In the genomic region with DNA sequence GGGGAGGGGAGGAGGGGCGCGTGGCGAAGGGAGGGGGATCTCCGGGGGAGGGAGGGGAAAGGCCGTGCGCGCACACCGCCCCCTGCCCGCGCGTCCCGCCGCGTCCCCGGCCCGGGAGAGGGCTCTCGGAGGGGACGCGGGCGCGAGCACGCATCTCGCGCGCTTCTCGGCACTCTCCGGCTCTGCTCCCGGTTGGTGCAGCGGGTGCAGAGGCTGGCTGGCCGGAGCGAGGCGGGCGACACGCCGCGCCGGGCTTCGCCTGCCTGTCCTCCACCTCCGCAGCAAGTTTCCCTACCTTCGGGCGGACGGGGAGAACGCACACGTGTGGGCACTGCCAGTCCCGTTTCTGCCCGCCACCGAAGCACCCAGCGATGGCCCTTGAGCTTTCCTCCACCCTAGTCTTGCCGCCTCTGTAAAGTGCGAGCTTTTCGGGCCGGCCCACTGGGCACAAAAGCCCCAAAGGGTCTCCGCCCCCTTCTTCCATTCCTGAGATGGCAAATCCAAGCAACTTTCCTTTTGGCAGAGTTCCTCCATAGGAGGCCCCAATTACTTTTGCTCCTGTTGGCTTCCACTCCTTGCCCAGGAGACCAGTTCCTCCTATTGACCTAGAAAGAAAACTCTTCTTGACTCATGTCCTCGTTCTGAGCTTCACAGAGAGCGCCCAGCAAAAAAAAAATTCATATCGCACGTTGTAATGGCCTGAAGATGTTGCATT, we compare ENCODE assay signal across 8 cellular contexts. TPM values are rescaled to one million over a fixed set of nuclear protein-coding genes. Genes with fewer than 3 reads are reported as not detected.
A peak's percentile ranks its signal among the peaks of the same experiment; 100 is the strongest.
DNase-seq lines count a peak whose midpoint lies in the region; ATAC-seq and TF ChIP-seq lines count a peak whose summit lies in the region.

No MANE protein-coding gene starts in this region.

- WGBS in right cardiac atrium: under 1% methylated on average over 56 of the region's 57 CpGs

- ATAC-seq in right cardiac atrium: peak; percentile 87 to 88

- intact Hi-C loops in right cardiac atrium (cut with DNase I): no loop called here

- peak overlapping the region; percentile 88 for H3K27ac ChIP-seq in right cardiac atrium (ENCODE audit: low read length)

- peaks cover 11% of the 10 kb centered on the region for H3K4me1 ChIP-seq in right cardiac atrium (ENCODE audit: control insufficient read depth, insufficient read depth, low read length)

- no peaks in the 10 kb centered on the region for H3K27me3 ChIP-seq in GM06990 (replicated peaks; ENCODE audit: control insufficient read depth, insufficient read depth, low read length)
- H3K27me3 ChIP-seq in H7 (ENCODE audit: control insufficient read depth, insufficient read depth, low read length): peaks cover 19% of the 10 kb centered on the region
- H3K27me3 ChIP-seq in right cardiac atrium (ENCODE audit: control insufficient read depth, insufficient read depth): no peaks in the 10 kb centered on the region

- no peaks in the 10 kb centered on the region for H3K9me3 ChIP-seq in right cardiac atrium (ENCODE audit: control insufficient read depth, low read length)

- no peak for TF ChIP-seq CTCF in GM06990 (IDR thresholded peaks at IDR 0.05; ENCODE audit: insufficient read depth, low read length, poor library complexity, severe bottlenecking)

- H3K4me3 ChIP-seq in GM06990 (replicated peaks; ENCODE audit: low read depth, low read length) (peak overlapping the region; percentile 79), H7 (ENCODE audit: insufficient read depth, low read depth, low read length) (peak overlapping the region; percentile 83), right cardiac atrium (ENCODE audit: low read length) (peak overlapping the region; percentile 70)

- H3K36me3 ChIP-seq in GM06990 (ENCODE audit: control insufficient read depth, insufficient read depth, low read length) (peaks cover 9% of the 10 kb centered on the region), H7 (replicated peaks; ENCODE audit: control insufficient read depth, insufficient read depth, low read length) (peaks cover 10% of the 10 kb centered on the region)

- DNase-seq in GM06990 (ENCODE audit: extremely low read depth, insufficient read length): peak; percentile 90
- peak; percentile 98 for DNase-seq in H7
- peak; percentile 78 for DNase-seq in LoVo (ENCODE audit: low spot score)
- peak; percentile 41 for DNase-seq in SKM-1 treated with dmso at 0.1 percent for 144 hours (lab: John Stamatoyannopoulos, UW; ENCODE audit: unreplicated experiment)
- peak in 39 of 58 donors; percentile 47 to 93 (median 82) for DNase-seq in anterior cingulate cortex (lab: John Stamatoyannopoulos, UW)
- DNase-seq in right cardiac atrium: peak; percentile 76 to 93 (median 93)
- DNase-seq in renal cortical epithelial cell (ENCODE audit: low read depth): peak; percentile 34
- no peak for DNase-seq in cortex of kidney (lab: John Stamatoyannopoulos, UW)

RNA-seq across cellular contexts. Expression of gene CSAD, which starts 0.4 kb away (rescaled TPM):
- 3.0 and 3.4 TPM in 2 replicates for total RNA-seq in H7 (2014; rRNA removed; shearing (Covaris generic))
- total RNA-seq in right cardiac atrium (10 to 100 TPM; 10.3 to 13.0 (median 12.3) TPM), renal cortical epithelial cell (0.17 and 9.1 TPM in 2 replicates)
- 16.2 TPM for polyA plus RNA-seq in right cardiac atrium

RNA-seq across cellular contexts. Expression of gene ZNF740, which starts 0.6 kb away (rescaled TPM):
- total RNA-seq in H7 (2014; rRNA removed; shearing (Covaris generic)): 8.7 and 9.1 TPM in 2 replicates
- 10 to 100 TPM; 13.8 to 29.9 (median 22.4) TPM for total RNA-seq in right cardiac atrium
- polyA plus RNA-seq in right cardiac atrium: 5.3 TPM
- total RNA-seq in renal cortical epithelial cell: 7.6 and 20.7 TPM in 2 replicates

RNA-seq across cellular contexts. Expression of gene ITGB7, which starts 26.0 kb away (rescaled TPM):
- 0.30 and 0.52 TPM in 2 replicates for total RNA-seq in H7 (2014; rRNA removed; shearing (Covaris generic))
- total RNA-seq in right cardiac atrium: 1 to 10 TPM in 2 of 4 donors, under 1 TPM in 2; 0.88 to 2.8 (median 1.3) TPM
- 0.45 TPM for polyA plus RNA-seq in right cardiac atrium
- total RNA-seq in renal cortical epithelial cell: 2.8 and 3.1 TPM in 2 replicates

RNA-seq across cellular contexts. Expression of gene RARG, which starts 50.9 kb away (rescaled TPM):
- 50.1 and 58.1 TPM in 2 replicates for total RNA-seq in H7 (2014; rRNA removed; shearing (Covaris generic))
- total RNA-seq in right cardiac atrium (10 to 100 TPM; 11.7 to 26.2 (median 23.4) TPM), renal cortical epithelial cell (5.2 and 14.6 TPM in 2 replicates)
- 10.5 TPM for polyA plus RNA-seq in right cardiac atrium
